ENCODE assay signal across 8 cellular contexts in the genomic region with DNA sequence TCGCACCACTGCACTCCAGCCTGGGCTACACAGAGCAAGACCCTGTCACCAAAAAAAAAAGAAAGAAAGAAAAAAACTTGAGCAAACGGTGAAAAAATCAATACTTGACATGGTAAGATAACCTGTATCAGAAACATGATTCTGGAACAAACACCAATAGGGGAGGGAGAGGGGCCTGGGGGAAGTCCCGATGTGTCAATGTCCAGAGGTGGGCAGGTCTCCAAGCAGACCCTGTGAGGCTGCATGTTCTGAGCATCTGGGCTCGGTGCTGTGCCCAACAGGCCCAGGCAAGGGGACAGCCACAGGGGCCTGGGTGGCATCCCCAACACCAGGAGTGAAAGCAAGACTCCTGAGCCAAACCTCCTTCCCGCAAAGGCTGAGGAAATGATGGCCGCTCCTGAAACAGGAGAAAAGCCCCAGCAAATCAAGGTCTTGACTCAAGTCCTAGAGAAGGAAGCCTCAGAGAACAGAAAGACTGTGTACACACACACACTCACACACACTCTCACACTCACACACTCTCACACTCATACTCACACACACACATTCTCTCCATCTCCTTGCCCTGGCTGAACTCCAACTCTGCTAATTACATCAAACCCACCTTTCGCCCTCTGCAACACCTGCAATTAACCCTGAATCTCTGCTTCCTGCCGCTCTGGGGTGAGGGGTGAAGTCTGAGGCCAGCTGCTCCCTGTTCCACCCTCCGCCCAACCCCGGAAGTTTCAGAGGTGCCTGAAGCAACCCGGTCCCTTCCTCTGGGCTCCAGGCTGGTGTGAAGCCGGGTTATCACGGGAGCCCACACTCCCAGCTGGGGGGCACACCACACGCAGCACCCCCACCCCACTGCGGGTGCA. TPM values are rescaled to one million over a fixed set of nuclear protein-coding genes. Genes with fewer than 3 reads are reported as not detected.
DNase-seq lines count a peak whose midpoint lies in the region; ATAC-seq, FAIRE-seq and TF ChIP-seq lines count a peak whose summit lies in the region.

No MANE protein-coding gene starts in this region.

- TF ChIP-seq CTCF in liver (IDR thresholded peaks at IDR 0.05; ENCODE audit: low read depth, low read length, missing input control) = no peak
- TF ChIP-seq CTCF in PC-9 (conservative IDR thresholded peaks at IDR 0.05) = no peak
- no peak for TF ChIP-seq CTCF in ascending aorta (IDR thresholded peaks at IDR 0.05)

- DNase-seq in NCI-H1417 (lab: John Stamatoyannopoulos, UW) = peak in 2 of 3 experiments; percentile 88 to 96
- DNase-seq in activated T-cell treated with anti-CD3 and anti-CD28 coated beads, Interleukin-2, amount 50 U/mL, for 4 hours = peak; percentile 30
- no peak for DNase-seq in HTR-8/SVneo (ENCODE audit: insufficient read length, low spot score)
- DNase-seq in PC-9 = no peak
- no peak for DNase-seq in ascending aorta (ENCODE audit: low spot score in 2 of 2)

- POLR2A ChIA-PET in PC-9 (lab: Charles Lee; ENCODE audit: unreplicated experiment) = no interaction called here

- CTCF ChIA-PET in PC-9 (lab: Charles Lee) = no interaction called here

- H3K9ac ChIP-seq in liver (ENCODE audit: low read depth in 1 of 2, low read length in 2 of 2) = no peak overlapping the region

- intact Hi-C loops in PC-9 (cut with micrococcal nuclease; ENCODE audit: unreplicated experiment) = no loop called here
- intact Hi-C loops in ascending aorta (cut with DNase I) = no loop called here

- H3K36me3 ChIP-seq in liver (ENCODE audit: control insufficient read depth in 4 of 4, insufficient read depth in 3 of 4, low read depth in 1 of 4, low read length in 3 of 4) = no peaks in the 10 kb centered on the region
- H3K36me3 ChIP-seq in PC-9 (ENCODE audit: low read depth) = no peaks in the 10 kb centered on the region
- no peaks in the 10 kb centered on the region for H3K36me3 ChIP-seq in ascending aorta

- no peak overlapping the region for H3K4me2 ChIP-seq in PC-9

- H3K9me3 Mint-ChIP-seq in activated T-cell treated with anti-CD3 and anti-CD28 coated beads, Interleukin-2, amount 50 U/mL, for 4 hours = no peaks in the 10 kb centered on the region

- no peaks in the 10 kb centered on the region for H3F3A ChIP-seq in PC-9 (ENCODE audit: insufficient read depth, low read depth)

- TF ChIP-seq RAD21 in liver (IDR thresholded peaks at IDR 0.05) = no peak

- H3K27me3 ChIP-seq in liver (ENCODE audit: control insufficient read depth in 4 of 4, insufficient read depth in 4 of 4, low read length in 3 of 4) (no peaks in the 10 kb centered on the region), PC-9 (ENCODE audit: insufficient read depth, low read depth) (no peaks in the 10 kb centered on the region), ascending aorta (no peaks in the 10 kb centered on the region)

- 38% methylated on average over 15 of the region's 15 CpGs for WGBS in liver

- no peaks in the 10 kb centered on the region for H3K9me2 ChIP-seq in PC-9 (ENCODE audit: insufficient read depth)

- FAIRE-seq in HTR-8/SVneo (lab: Jason Lieb, UNC) = no peak

- H3K36me3 Mint-ChIP-seq in activated T-cell treated with anti-CD3 and anti-CD28 coated beads, Interleukin-2, amount 50 U/mL, for 4 hours (ENCODE audit: insufficient read depth) = peaks cover 8% of the 10 kb centered on the region

- peaks cover 3 to 16% (median 9%) of the 10 kb centered on the region in 4 donors for H3K4me1 ChIP-seq in liver (ENCODE audit: control insufficient read depth in 4 of 4, insufficient read depth in 4 of 4, low read length in 3 of 4)
- H3K4me1 ChIP-seq in PC-9 (replicated peaks; ENCODE audit: insufficient read depth) = 0 out of 2 replicates have a peak, but pooled peaks cover 3% of the 10 kb centered on the region
- no peaks in the 10 kb centered on the region for H3K4me1 ChIP-seq in ascending aorta

- no peaks in the 10 kb centered on the region for H3K27me3 Mint-ChIP-seq in activated T-cell treated with anti-CD3 and anti-CD28 coated beads, Interleukin-2, amount 50 U/mL, for 4 hours (ENCODE audit: low read depth)

- H3K9me3 ChIP-seq in liver (ENCODE audit: control insufficient read depth in 4 of 4, low read length in 3 of 4) (no peaks in the 10 kb centered on the region), PC-9 (ENCODE audit: insufficient read depth, low read depth) (no peaks in the 10 kb centered on the region), ascending aorta (no peaks in the 10 kb centered on the region)

- no TSS peak for BruUV-seq in PC-9 (replicated peaks; lab: Mats Ljungman, UMichigan)

- no peaks in the 10 kb centered on the region for H4K20me1 ChIP-seq in PC-9 (ENCODE audit: insufficient read depth)

- 0 out of 2 replicates have a peak, but pooled peaks cover 6% of the 10 kb centered on the region for H3K79me2 ChIP-seq in PC-9 (ENCODE audit: low read depth)

- H3K4me3 Mint-ChIP-seq in activated T-cell treated with anti-CD3 and anti-CD28 coated beads, Interleukin-2, amount 50 U/mL, for 4 hours = peak overlapping the region; percentile 80

- H3K27ac ChIP-seq in liver (ENCODE audit: low read depth in 1 of 2, low read length in 2 of 2) (peak overlapping the region; percentile 6 to 24), PC-9 (no peak overlapping the region), ascending aorta (no peak overlapping the region)

- peak; percentile 67 for ATAC-seq in GM18498 (IDR thresholded peaks at IDR 0.05; ENCODE audit: unreplicated experiment)
- peak; percentile 73 for ATAC-seq in GM21825 (IDR thresholded peaks at IDR 0.05; ENCODE audit: unreplicated experiment)
- peak; percentile 68 to 75 for ATAC-seq in activated T-cell treated with anti-CD3 and anti-CD28 coated beads, Interleukin-2, amount 50 U/mL, for 4 hours

- H3K4me1 Mint-ChIP-seq in activated T-cell treated with anti-CD3 and anti-CD28 coated beads, Interleukin-2, amount 50 U/mL, for 4 hours (ENCODE audit: low read depth) = peaks cover 96% of the 10 kb centered on the region

- no peak overlapping the region for H3K4me3 ChIP-seq in liver (ENCODE audit: low read depth in 1 of 3, low read length in 3 of 3)
- H3K4me3 ChIP-seq in PC-9 = no peak overlapping the region
- no peak overlapping the region for H3K4me3 ChIP-seq in ascending aorta

- H2AFZ ChIP-seq in PC-9 = no peak overlapping the region

TF ChIP-seq in liver, 16 proteins besides CTCF, POLR2A, EP300 and RAD21:
- TF ChIP-seq, protein P1, sequence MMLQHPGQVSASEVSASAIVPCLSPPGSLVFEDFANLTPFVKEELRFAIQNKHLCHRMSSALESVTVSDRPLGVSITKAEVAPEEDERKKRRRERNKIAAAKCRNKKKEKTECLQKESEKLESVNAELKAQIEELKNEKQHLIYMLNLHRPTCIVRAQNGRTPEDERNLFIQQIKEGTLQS (IDR thresholded peaks at IDR 0.05) = no peak
- TF ChIP-seq, protein P2, sequence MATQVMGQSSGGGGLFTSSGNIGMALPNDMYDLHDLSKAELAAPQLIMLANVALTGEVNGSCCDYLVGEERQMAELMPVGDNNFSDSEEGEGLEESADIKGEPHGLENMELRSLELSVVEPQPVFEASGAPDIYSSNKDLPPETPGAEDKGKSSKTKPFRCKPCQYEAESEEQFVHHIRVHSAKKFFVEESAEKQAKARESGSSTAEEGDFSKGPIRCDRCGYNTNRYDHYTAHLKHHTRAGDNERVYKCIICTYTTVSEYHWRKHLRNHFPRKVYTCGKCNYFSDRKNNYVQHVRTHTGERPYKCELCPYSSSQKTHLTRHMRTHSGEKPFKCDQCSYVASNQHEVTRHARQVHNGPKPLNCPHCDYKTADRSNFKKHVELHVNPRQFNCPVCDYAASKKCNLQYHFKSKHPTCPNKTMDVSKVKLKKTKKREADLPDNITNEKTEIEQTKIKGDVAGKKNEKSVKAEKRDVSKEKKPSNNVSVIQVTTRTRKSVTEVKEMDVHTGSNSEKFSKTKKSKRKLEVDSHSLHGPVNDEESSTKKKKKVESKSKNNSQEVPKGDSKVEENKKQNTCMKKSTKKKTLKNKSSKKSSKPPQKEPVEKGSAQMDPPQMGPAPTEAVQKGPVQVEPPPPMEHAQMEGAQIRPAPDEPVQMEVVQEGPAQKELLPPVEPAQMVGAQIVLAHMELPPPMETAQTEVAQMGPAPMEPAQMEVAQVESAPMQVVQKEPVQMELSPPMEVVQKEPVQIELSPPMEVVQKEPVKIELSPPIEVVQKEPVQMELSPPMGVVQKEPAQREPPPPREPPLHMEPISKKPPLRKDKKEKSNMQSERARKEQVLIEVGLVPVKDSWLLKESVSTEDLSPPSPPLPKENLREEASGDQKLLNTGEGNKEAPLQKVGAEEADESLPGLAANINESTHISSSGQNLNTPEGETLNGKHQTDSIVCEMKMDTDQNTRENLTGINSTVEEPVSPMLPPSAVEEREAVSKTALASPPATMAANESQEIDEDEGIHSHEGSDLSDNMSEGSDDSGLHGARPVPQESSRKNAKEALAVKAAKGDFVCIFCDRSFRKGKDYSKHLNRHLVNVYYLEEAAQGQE (IDR thresholded peaks at IDR 0.05) = no peak
- TF ChIP-seq GABPA (IDR thresholded peaks at IDR 0.05 in 1 of 2, conservative IDR thresholded peaks at IDR 0.05 in 1 of 2) = no peak
- TF ChIP-seq RXRA (IDR thresholded peaks at IDR 0.05) = peak in 1 of 2 donors; percentile 36
- TF ChIP-seq NR2F2 (IDR thresholded peaks at IDR 0.05) = peak; percentile 97
- TF ChIP-seq FOXA2 (IDR thresholded peaks at IDR 0.05) = no peak
- TF ChIP-seq EGR1 (IDR thresholded peaks at IDR 0.05; ENCODE audit: low read depth in 2 of 2) = no peak
TF ChIP-seq in liver: peak in this region for 2.

RNA-seq across cellular contexts. Expression of a gene that starts 20.4 kb away (rescaled TPM):
- 10 to 100 TPM; 50.3 to 60.2 (median 58.2) TPM for total RNA-seq in activated T-cell treated with anti-CD3 and anti-CD28 coated beads, Interleukin-2, amount 50 U/mL, for 4 hours
- total RNA-seq in liver (10 to 100 TPM in 1 of 2 donors, 1 to 10 TPM in 1; 6.4 to 10.8 TPM), PC-9 (2021) (7.4 and 10.4 TPM in 2 replicates), ascending aorta (9.2 TPM)
- polyA plus RNA-seq in liver = 1 to 10 TPM; 1.3 to 1.5 TPM

Comparison
In these comparisons a context has a peak if more than half of its experiments do, and no peak if none do; other contexts are left out.
1. DNase-seq: peak in NCI-H1417 (2 of 3) and activated T-cell treated with anti-CD3 and anti-CD28 coated beads, Interleukin-2, amount 50 U/mL, for 4 hours (single experiment); none in HTR-8/SVneo (single experiment), PC-9 (0 of 2) and ascending aorta (0 of 2).
2. H3K27ac ChIP-seq: peak in liver (2 of 2); none in PC-9 (single experiment) and ascending aorta (0 of 2).
3. Peak in every context shown above with its lines, with median percentiles within 50 percentile points of each other: ATAC-seq.